24 cellular contexts compared by ENCODE assay signal in genomic region chr7:1447112-1447511, GRCh38. TPM values are rescaled to one million over a fixed set of nuclear protein-coding genes. Genes with fewer than 3 reads are reported as not detected.
DNase-seq lines count a peak whose midpoint lies in the region; ATAC-seq and TF ChIP-seq lines count a peak whose summit lies in the region.
"Had no signal": no experiment of that assay in that cellular context is flagged by ENCODE, and none has a peak within 500 bp of the region (broad histone marks: within the 10 kb centered on the region; RNA-seq: fewer than 3 reads in every experiment).

No MANE protein-coding gene starts in this region.

- H3K36me3 ChIP-seq in esophagus (ENCODE audit: control insufficient read depth in 2 of 2, insufficient read depth in 2 of 2, low read length in 1 of 2) (peaks cover 0 to 13% of the 10 kb centered on the region in 2 donors), spleen (peaks cover 0 to 71% (median 7%) of the 10 kb centered on the region in 6 donors), uterus (no peaks in the 10 kb centered on the region)

- H3K9me3 ChIP-seq in esophagus (ENCODE audit: control insufficient read depth in 2 of 2, insufficient read depth in 1 of 2, low read depth in 1 of 2, low read length in 1 of 2) (no peaks in the 10 kb centered on the region), spleen (no peaks in the 10 kb centered on the region), uterus (no peaks in the 10 kb centered on the region)
- H3K9me3 ChIP-seq: heart right ventricle had no signal

- H3K4me1 ChIP-seq in esophagus (ENCODE audit: control insufficient read depth in 2 of 2, insufficient read depth in 2 of 2, low read length in 1 of 2) (peaks cover 2 to 22% of the 10 kb centered on the region in 2 donors), spleen (peaks cover 0 to 72% (median 27%) of the 10 kb centered on the region in 6 donors), uterus (no peaks in the 10 kb centered on the region)

- no peaks in the 10 kb centered on the region for H3K9me3 Mint-ChIP-seq in stimulated activated naive CD8-positive, alpha-beta T cell treated with anti-CD3 and anti-CD28 coated beads, Interleukin-15, amount 100 ng/mL, for 72 hours
- H3K9me3 Mint-ChIP-seq: activated CD4-positive, alpha-beta T cell treated with anti-CD3 and anti-CD28 coated beads, Interleukin-2, amount 10 ng/mL, durations not matched to agents 24 days and 14 days; activated naive CD4-positive, alpha-beta T cell treated with anti-CD3 and anti-CD28 coated beads, Interleukin-2, amount 50 U/mL, for 24 hours; activated T-helper 17 cell treated with anti-CD3 and anti-CD28 coated beads, Interleukin-2, amount 50 U/mL, for 72 hours; H9; naive thymus-derived CD4-positive, alpha-beta T cell had no signal

- no peak for DNase-seq in stimulated activated naive CD8-positive, alpha-beta T cell treated with anti-CD3 and anti-CD28 coated beads, Interleukin-15, amount 100 ng/mL, for 72 hours
- no peak for DNase-seq in stimulated activated naive CD8-positive, alpha-beta T cell treated with anti-CD3 and anti-CD28 coated beads, Interleukin-15, Interleukin-2, amounts not matched to agents 100 U/mL and 50 U/mL, for 24 hours
- DNase-seq in spleen (no peak), mesenteric fat pad (ENCODE audit: low spot score) (no peak), uterus (no peak), D341Med (ENCODE audit: low spot score) (no peak), NCI-H226 (no peak)
- DNase-seq: activated CD4-positive, alpha-beta T cell treated with anti-CD3 and anti-CD28 coated beads, Interleukin-2, amount 10 ng/mL, durations not matched to agents 24 days and 14 days; central memory CD4-positive, alpha-beta T cell; DND-41; H9; heart right ventricle; naive thymus-derived CD4-positive, alpha-beta T cell; NCI-H1694 treated with DMSO at 0.1 percent for 48 hours; NCI-H2171; NCI-H524; NK-92 treated with Interleukin-12 subunit alpha and Interleukin-12 subunit beta, amount 100 ng/mL, for 24 hours; retina; stimulated activated CD4-positive, alpha-beta T cell treated with anti-CD3 and anti-CD28 coated beads, Interleukin-2, amount 100 ng/mL, for 48 hours; stimulated activated naive CD4-positive, alpha-beta T cell; T-helper 17 cell had no signal

- H3K27me3 Mint-ChIP-seq in stimulated activated naive CD8-positive, alpha-beta T cell treated with anti-CD3 and anti-CD28 coated beads, Interleukin-15, amount 100 ng/mL, for 72 hours: no peaks in the 10 kb centered on the region
- H3K27me3 Mint-ChIP-seq: activated CD4-positive, alpha-beta T cell treated with anti-CD3 and anti-CD28 coated beads, Interleukin-2, amount 10 ng/mL, durations not matched to agents 24 days and 14 days; activated naive CD4-positive, alpha-beta T cell treated with anti-CD3 and anti-CD28 coated beads, Interleukin-2, amount 50 U/mL, for 24 hours; activated T-helper 17 cell treated with anti-CD3 and anti-CD28 coated beads, Interleukin-2, amount 50 U/mL, for 72 hours; naive thymus-derived CD4-positive, alpha-beta T cell; T-helper 17 cell had no signal

- H3K4me3 Mint-ChIP-seq in stimulated activated naive CD8-positive, alpha-beta T cell treated with anti-CD3 and anti-CD28 coated beads, Interleukin-15, amount 100 ng/mL, for 72 hours: no peak overlapping the region
- H3K4me3 Mint-ChIP-seq: activated CD4-positive, alpha-beta T cell treated with anti-CD3 and anti-CD28 coated beads, Interleukin-2, amount 10 ng/mL, durations not matched to agents 24 days and 14 days; activated naive CD4-positive, alpha-beta T cell treated with anti-CD3 and anti-CD28 coated beads, Interleukin-2, amount 50 U/mL, for 24 hours; activated T-helper 17 cell treated with anti-CD3 and anti-CD28 coated beads, Interleukin-2, amount 50 U/mL, for 72 hours; H9; naive thymus-derived CD4-positive, alpha-beta T cell; T-helper 17 cell had no signal

- peak; percentile 27 for ATAC-seq in stimulated activated naive CD8-positive, alpha-beta T cell treated with anti-CD3 and anti-CD28 coated beads, Interleukin-15, amount 100 ng/mL, for 72 hours
- ATAC-seq in stimulated activated naive CD8-positive, alpha-beta T cell treated with anti-CD3 and anti-CD28 coated beads, Interleukin-15, Interleukin-2, amounts not matched to agents 100 U/mL and 50 U/mL, for 24 hours: no peak
- ATAC-seq: naive thymus-derived CD4-positive, alpha-beta T cell; T-helper 17 cell had no signal

- H3K27ac ChIP-seq in esophagus (ENCODE audit: low read depth in 2 of 2, low read length in 1 of 2) (peak overlapping the region; percentile 62 to 82), spleen (peak overlapping the region in 7 of 8 donors; percentile 51 to 84 (median 68)), uterus (peak overlapping the region in 1 of 2 donors; percentile 37)

- no peaks in the 10 kb centered on the region for H3K4me1 Mint-ChIP-seq in stimulated activated naive CD8-positive, alpha-beta T cell treated with anti-CD3 and anti-CD28 coated beads, Interleukin-15, amount 100 ng/mL, for 72 hours
- H3K4me1 Mint-ChIP-seq: activated CD4-positive, alpha-beta T cell treated with anti-CD3 and anti-CD28 coated beads, Interleukin-2, amount 10 ng/mL, durations not matched to agents 24 days and 14 days; activated naive CD4-positive, alpha-beta T cell treated with anti-CD3 and anti-CD28 coated beads, Interleukin-2, amount 50 U/mL, for 24 hours; activated T-helper 17 cell treated with anti-CD3 and anti-CD28 coated beads, Interleukin-2, amount 50 U/mL, for 72 hours; naive thymus-derived CD4-positive, alpha-beta T cell; T-helper 17 cell had no signal

- H3K27ac Mint-ChIP-seq in stimulated activated naive CD8-positive, alpha-beta T cell treated with anti-CD3 and anti-CD28 coated beads, Interleukin-15, amount 100 ng/mL, for 72 hours: no peak overlapping the region
- H3K27ac Mint-ChIP-seq: activated CD4-positive, alpha-beta T cell treated with anti-CD3 and anti-CD28 coated beads, Interleukin-2, amount 10 ng/mL, durations not matched to agents 24 days and 14 days; activated naive CD4-positive, alpha-beta T cell treated with anti-CD3 and anti-CD28 coated beads, Interleukin-2, amount 50 U/mL, for 24 hours; activated T-helper 17 cell treated with anti-CD3 and anti-CD28 coated beads, Interleukin-2, amount 50 U/mL, for 72 hours; H9; naive thymus-derived CD4-positive, alpha-beta T cell; T-helper 17 cell had no signal

- TF ChIP-seq CTCF in spleen (IDR thresholded peaks at IDR 0.05 in 8 of 11, conservative IDR thresholded peaks at IDR 0.05 in 3 of 11) (no peak), uterus (IDR thresholded peaks at IDR 0.05) (no peak)

- TF ChIP-seq POLR2A in spleen (IDR thresholded peaks at IDR 0.05) (no peak), uterus (IDR thresholded peaks at IDR 0.05) (no peak)

- H3K4me3 ChIP-seq in esophagus (ENCODE audit: low read depth in 1 of 2, low read length in 2 of 2) (no peak overlapping the region), spleen (no peak overlapping the region), uterus (no peak overlapping the region)
- H3K4me3 ChIP-seq: heart right ventricle had no signal

- no peaks in the 10 kb centered on the region for H3K27me3 ChIP-seq in esophagus (ENCODE audit: control insufficient read depth in 1 of 2, insufficient read depth in 2 of 2, low read length in 2 of 2)
- no peaks in the 10 kb centered on the region for H3K27me3 ChIP-seq in spleen (replicated peaks in 1 of 7)
- H3K27me3 ChIP-seq in uterus: no peaks in the 10 kb centered on the region
- H3K27me3 ChIP-seq: heart right ventricle had no signal

- intact Hi-C loops in spleen (cut with DNase I; ENCODE audit: low total_unique reads) (no loop called here), uterus (cut with DNase I; ENCODE audit: low total_unique reads) (no loop called here)

- 73 to 77% methylated on average over 11 of the region's 11 CpGs for WGBS in esophagus, 2 donors
- 86 to 100% (median 90%) methylated on average over 3 to 11 of the region's 11 CpGs for WGBS in spleen, 5 donors

RNA-seq across cellular contexts. Expression of gene MICALL2, which starts 12.2 kb away (rescaled TPM):
- polyA plus RNA-seq in esophagus (10 to 100 TPM; 20.9 to 50.7 TPM), spleen (100 to 1,000 TPM in 2 of 3 donors, 10 to 100 TPM in 1; 74.1 to 361 (median 307) TPM)
- total RNA-seq in spleen (100 to 1,000 TPM in 3 of 7 donors, 10 to 100 TPM in 4; 36.3 to 182 (median 75.8) TPM), mesenteric fat pad (28.2 TPM), uterus (10 to 100 TPM in 2 of 4 donors, 1 to 10 TPM in 2; 1.8 to 19.7 (median 12.6) TPM)

RNA-seq across cellular contexts. Expression of gene INTS1, which starts 57.1 kb away (rescaled TPM):
- polyA plus RNA-seq in esophagus (10 to 100 TPM; 36.6 to 42.2 TPM), spleen (100 to 1,000 TPM in 1 of 3 donors, 10 to 100 TPM in 2; 51.4 to 126 (median 80.3) TPM)
- total RNA-seq in spleen (10 to 100 TPM; 47.3 to 95.7 (median 79.0) TPM), mesenteric fat pad (56.3 TPM), uterus (10 to 100 TPM in 3 of 4 donors, 1 to 10 TPM in 1; 8.2 to 68.9 (median 30.3) TPM)
